In genomic region chr7:3321206-3321605, GRCh38 we compare ENCODE assay signal across 16 cellular contexts. TPM values are rescaled to one million over a fixed set of nuclear protein-coding genes. Genes with fewer than 3 reads are reported as not detected.
DNase-seq lines count a peak whose midpoint lies in the region; ATAC-seq and TF ChIP-seq lines count a peak whose summit lies in the region.
"Had no signal": no experiment of that assay in that cellular context is flagged by ENCODE, and none has a peak within 500 bp of the region (broad histone marks: within the 10 kb centered on the region; RNA-seq: fewer than 3 reads in every experiment).

No MANE protein-coding gene starts in this region.

- no peaks in the 10 kb centered on the region for H3K27me3 Mint-ChIP-seq in GM23338 (ENCODE audit: insufficient read depth, low read depth, poor library complexity)
- H3K27me3 Mint-ChIP-seq: CD4-positive, alpha-beta T cell had no signal

- H3K79me2 ChIP-seq in GM23338 (replicated peaks; ENCODE audit: insufficient read depth) (no peaks in the 10 kb centered on the region), smooth muscle cell (ENCODE audit: low read depth) (peaks cover 4% of the 10 kb centered on the region)

- H3K4me3 Mint-ChIP-seq in GM23338: no peak overlapping the region
- H3K4me3 Mint-ChIP-seq: CD4-positive, alpha-beta T cell; IgD-negative memory B cell had no signal

- H3K4me2 ChIP-seq in GM23338 (no peak overlapping the region), smooth muscle cell (no peak overlapping the region)

- no peak for TF ChIP-seq CTCF in GM23338 (conservative IDR thresholded peaks at IDR 0.05; ENCODE audit: low read depth in 2 of 2)
- TF ChIP-seq CTCF in epithelial cell of proximal tubule (conservative IDR thresholded peaks at IDR 0.05; ENCODE audit: low read depth, low read length): no peak
- TF ChIP-seq CTCF in lower leg skin (IDR thresholded peaks at IDR 0.05): no peak
- TF ChIP-seq CTCF in smooth muscle cell (IDR thresholded peaks at IDR 0.05; ENCODE audit: borderline replicate concordance, insufficient read depth, poor library complexity, severe bottlenecking): no peak

- H3K4me1 ChIP-seq in GM23338 (ENCODE audit: insufficient read depth): 0 out of 2 replicates have a peak, but pooled peaks cover 8% of the 10 kb centered on the region
- no peaks in the 10 kb centered on the region for H3K4me1 ChIP-seq in smooth muscle cell (ENCODE audit: low read depth)

- H3F3A ChIP-seq in GM23338 (replicated peaks; ENCODE audit: low read depth): no peaks in the 10 kb centered on the region
- H3F3A ChIP-seq in smooth muscle cell (ENCODE audit: low read depth): no peaks in the 10 kb centered on the region

- intact Hi-C loops in lower leg skin (cut with DNase I; ENCODE audit: low total_unique reads): no loop called here

- no peaks in the 10 kb centered on the region for H3K27me3 ChIP-seq in GM23338 (ENCODE audit: insufficient read depth)
- H3K27me3 ChIP-seq in smooth muscle cell (ENCODE audit: low read depth): no peaks in the 10 kb centered on the region

- no peak overlapping the region for H2AFZ ChIP-seq in GM23338
- H2AFZ ChIP-seq in smooth muscle cell (ENCODE audit: low read depth): no peak overlapping the region
- H2AFZ ChIP-seq: GM23248 had no signal

- no peak overlapping the region for H3K9ac ChIP-seq in smooth muscle cell (ENCODE audit: low read depth)
- H3K9ac ChIP-seq: GM23248 had no signal

- no peak overlapping the region for H3K27ac Mint-ChIP-seq in GM23338
- H3K27ac Mint-ChIP-seq: CD4-positive, alpha-beta T cell; IgD-negative memory B cell had no signal

- ATAC-seq in GM23338: no peak; the same call in 2 of the 3 replicates

- no peaks in the 10 kb centered on the region for H3K36me3 ChIP-seq in GM23338 (ENCODE audit: insufficient read depth)
- no peaks in the 10 kb centered on the region for H3K36me3 ChIP-seq in smooth muscle cell (ENCODE audit: low read depth)

- H4K20me1 ChIP-seq in GM23338 (replicated peaks; ENCODE audit: insufficient read depth): no peaks in the 10 kb centered on the region
- no peaks in the 10 kb centered on the region for H4K20me1 ChIP-seq in smooth muscle cell (ENCODE audit: low read depth)

- no peak overlapping the region for H3K4me3 ChIP-seq in GM23338
- H3K4me3 ChIP-seq in epithelial cell of proximal tubule (ENCODE audit: low read depth, low read length): no peak overlapping the region
- H3K4me3 ChIP-seq in lower leg skin (ENCODE audit: low read depth, poor library complexity, severe bottlenecking): no peak overlapping the region
- H3K4me3 ChIP-seq in smooth muscle cell: no peak overlapping the region
- H3K4me3 ChIP-seq: GM23248 had no signal

- H3K4me1 Mint-ChIP-seq in GM23338: peaks cover 20% of the 10 kb centered on the region

- H3K9me2 ChIP-seq in GM23338 (ENCODE audit: insufficient read depth): no peaks in the 10 kb centered on the region

- no peaks in the 10 kb centered on the region for H3K9me3 Mint-ChIP-seq in GM23338
- H3K9me3 Mint-ChIP-seq: CD4-positive, alpha-beta T cell; IgD-negative memory B cell had no signal

- no peaks in the 10 kb centered on the region for H3K9me3 ChIP-seq in smooth muscle cell (replicated peaks; ENCODE audit: low read depth)

- peaks cover 6% of the 10 kb centered on the region; the same call in 2 of the 3 replicates for H3K36me3 Mint-ChIP-seq in GM23338 (ENCODE audit: low read depth)
- H3K36me3 Mint-ChIP-seq: IgD-negative memory B cell had no signal

- 71 to 83% methylated on average over 4 of the region's 4 CpGs for WGBS in lower leg skin, 2 donors
- WGBS in smooth muscle cell (ENCODE audit: low lambda C conversion rate): 90% methylated on average over 4 of the region's 4 CpGs

- H3K27ac ChIP-seq in GM23338 (ENCODE audit: low read depth) (no peak overlapping the region), smooth muscle cell (ENCODE audit: low read depth) (no peak overlapping the region)
- H3K27ac ChIP-seq: C4-2B, GM23248, HL-60 had no signal

- TF ChIP-seq POLR2A in lower leg skin (IDR thresholded peaks at IDR 0.05): no peak

- DNase-seq in GM23338 (ENCODE audit: low spot score) (peak; percentile 20), epithelial cell of proximal tubule (ENCODE audit: low read depth) (peak; percentile 27), renal cortical epithelial cell (ENCODE audit: low read depth) (peak; percentile 20), lower leg skin (ENCODE audit: low spot score in 2 of 2) (no peak), smooth muscle cell (lab: John Stamatoyannopoulos, UW; ENCODE audit: unreplicated experiment) (no peak)
- DNase-seq in activated naive CD4-positive, alpha-beta T cell treated with Interleukin-2 at 50 U/mL for 16 hours: no peak
- DNase-seq: AML-193; CD4-positive, alpha-beta T cell; DMS153; DMS79; GDM1; GM23248; HCEC 1CT had no signal

TF ChIP-seq in GM23338, 12 proteins besides CTCF, POLR2A, EP300 and RAD21:
- no peak for TF ChIP-seq EZH2 (IDR thresholded peaks at IDR 0.05; ENCODE audit: low read depth, unreplicated experiment)
- no peak for TF ChIP-seq ZNF331 (CRISPR knock-in tag; IDR thresholded peaks at IDR 0.05; ENCODE audit: low read depth)
- TF ChIP-seq POLR2AphosphoS5 (IDR thresholded peaks at IDR 0.05; ENCODE audit: low read depth): no peak
- TF ChIP-seq, protein P1, sequence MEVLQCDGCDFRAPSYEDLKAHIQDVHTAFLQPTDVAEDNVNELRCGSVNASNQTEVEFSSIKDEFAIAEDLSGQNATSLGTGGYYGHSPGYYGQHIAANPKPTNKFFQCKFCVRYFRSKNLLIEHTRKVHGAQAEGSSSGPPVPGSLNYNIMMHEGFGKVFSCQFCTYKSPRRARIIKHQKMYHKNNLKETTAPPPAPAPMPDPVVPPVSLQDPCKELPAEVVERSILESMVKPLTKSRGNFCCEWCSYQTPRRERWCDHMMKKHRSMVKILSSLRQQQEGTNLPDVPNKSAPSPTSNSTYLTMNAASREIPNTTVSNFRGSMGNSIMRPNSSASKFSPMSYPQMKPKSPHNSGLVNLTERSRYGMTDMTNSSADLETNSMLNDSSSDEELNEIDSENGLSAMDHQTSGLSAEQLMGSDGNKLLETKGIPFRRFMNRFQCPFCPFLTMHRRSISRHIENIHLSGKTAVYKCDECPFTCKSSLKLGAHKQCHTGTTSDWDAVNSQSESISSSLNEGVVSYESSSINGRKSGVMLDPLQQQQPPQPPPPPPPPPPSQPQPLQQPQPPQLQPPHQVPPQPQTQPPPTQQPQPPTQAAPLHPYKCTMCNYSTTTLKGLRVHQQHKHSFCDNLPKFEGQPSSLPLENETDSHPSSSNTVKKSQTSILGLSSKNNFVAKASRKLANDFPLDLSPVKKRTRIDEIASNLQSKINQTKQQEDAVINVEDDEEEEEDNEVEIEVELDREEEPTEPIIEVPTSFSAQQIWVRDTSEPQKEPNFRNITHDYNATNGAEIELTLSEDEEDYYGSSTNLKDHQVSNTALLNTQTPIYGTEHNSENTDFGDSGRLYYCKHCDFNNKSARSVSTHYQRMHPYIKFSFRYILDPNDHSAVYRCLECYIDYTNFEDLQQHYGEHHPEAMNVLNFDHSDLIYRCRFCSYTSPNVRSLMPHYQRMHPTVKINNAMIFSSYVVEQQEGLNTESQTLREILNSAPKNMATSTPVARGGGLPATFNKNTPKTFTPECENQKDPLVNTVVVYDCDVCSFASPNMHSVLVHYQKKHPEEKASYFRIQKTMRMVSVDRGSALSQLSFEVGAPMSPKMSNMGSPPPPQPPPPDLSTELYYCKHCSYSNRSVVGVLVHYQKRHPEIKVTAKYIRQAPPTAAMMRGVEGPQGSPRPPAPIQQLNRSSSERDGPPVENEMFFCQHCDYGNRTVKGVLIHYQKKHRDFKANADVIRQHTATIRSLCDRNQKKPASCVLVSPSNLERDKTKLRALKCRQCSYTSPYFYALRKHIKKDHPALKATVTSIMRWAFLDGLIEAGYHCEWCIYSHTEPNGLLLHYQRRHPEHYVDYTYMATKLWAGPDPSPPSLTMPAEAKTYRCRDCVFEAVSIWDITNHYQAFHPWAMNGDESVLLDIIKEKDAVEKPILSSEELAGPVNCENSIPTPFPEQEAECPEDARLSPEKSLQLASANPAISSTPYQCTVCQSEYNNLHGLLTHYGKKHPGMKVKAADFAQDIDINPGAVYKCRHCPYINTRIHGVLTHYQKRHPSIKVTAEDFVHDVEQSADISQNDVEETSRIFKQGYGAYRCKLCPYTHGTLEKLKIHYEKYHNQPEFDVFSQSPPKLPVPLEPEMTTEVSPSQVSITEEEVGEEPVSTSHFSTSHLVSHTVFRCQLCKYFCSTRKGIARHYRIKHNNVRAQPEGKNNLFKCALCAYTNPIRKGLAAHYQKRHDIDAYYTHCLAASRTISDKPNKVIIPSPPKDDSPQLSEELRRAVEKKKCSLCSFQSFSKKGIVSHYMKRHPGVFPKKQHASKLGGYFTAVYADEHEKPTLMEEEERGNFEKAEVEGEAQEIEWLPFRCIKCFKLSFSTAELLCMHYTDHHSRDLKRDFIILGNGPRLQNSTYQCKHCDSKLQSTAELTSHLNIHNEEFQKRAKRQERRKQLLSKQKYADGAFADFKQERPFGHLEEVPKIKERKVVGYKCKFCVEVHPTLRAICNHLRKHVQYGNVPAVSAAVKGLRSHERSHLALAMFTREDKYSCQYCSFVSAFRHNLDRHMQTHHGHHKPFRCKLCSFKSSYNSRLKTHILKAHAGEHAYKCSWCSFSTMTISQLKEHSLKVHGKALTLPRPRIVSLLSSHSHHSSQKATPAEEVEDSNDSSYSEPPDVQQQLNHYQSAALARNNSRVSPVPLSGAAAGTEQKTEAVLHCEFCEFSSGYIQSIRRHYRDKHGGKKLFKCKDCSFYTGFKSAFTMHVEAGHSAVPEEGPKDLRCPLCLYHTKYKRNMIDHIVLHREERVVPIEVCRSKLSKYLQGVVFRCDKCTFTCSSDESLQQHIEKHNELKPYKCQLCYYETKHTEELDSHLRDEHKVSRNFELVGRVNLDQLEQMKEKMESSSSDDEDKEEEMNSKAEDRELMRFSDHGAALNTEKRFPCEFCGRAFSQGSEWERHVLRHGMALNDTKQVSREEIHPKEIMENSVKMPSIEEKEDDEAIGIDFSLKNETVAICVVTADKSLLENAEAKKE (CRISPR knock-in tag; IDR thresholded peaks at IDR 0.05): no peak

RNA-seq across cellular contexts. Expression of gene SDK1, which starts 20.2 kb away (rescaled TPM):
- total RNA-seq in GM23338 (2014; rRNA removed; shearing (Covaris generic)): 5.1 and 10.0 TPM in 2 replicates
- polyA plus RNA-seq in GM23338 (2016; fragmentation: Nextera tagmentation; extraction: Ambion mirVana) (2.1 and 2.2 TPM in 2 replicates), smooth muscle cell (1.1 and 1.7 TPM in 2 replicates)
- total RNA-seq in epithelial cell of proximal tubule (0.75 and 2.6 TPM in 2 replicates), renal cortical epithelial cell (6.3 and 30.9 TPM in 2 replicates), lower leg skin (1 to 10 TPM; 1.9 to 7.2 (median 5.1) TPM), smooth muscle cell (0.81 and 2.5 TPM in 2 replicates)
- total RNA-seq: GM23248 had no signal
- polyA plus RNA-seq: GM23248, IgD-negative memory B cell had no signal

Comparison
In these comparisons a context has a peak if more than half of its experiments do, and no peak if none do; other contexts are left out.
1. DNase-seq: peak in GM23338 (single experiment), epithelial cell of proximal tubule (single experiment) and renal cortical epithelial cell (single experiment); none in lower leg skin (0 of 2), activated naive CD4-positive, alpha-beta T cell treated with Interleukin-2 at 50 U/mL for 16 hours (single experiment) and smooth muscle cell (single experiment).